15 cellular contexts compared by ENCODE assay signal in genomic region chr22:39270280-39270679, GRCh38. TPM values are rescaled to one million over a fixed set of nuclear protein-coding genes. Genes with fewer than 3 reads are reported as not detected.
DNase-seq lines count a peak whose midpoint lies in the region; ATAC-seq and TF ChIP-seq lines count a peak whose summit lies in the region.
"Had no signal": no experiment of that assay in that cellular context is flagged by ENCODE, and none has a peak within 500 bp of the region (broad histone marks: within the 10 kb centered on the region; RNA-seq: fewer than 3 reads in every experiment).

No MANE protein-coding gene starts in this region.

- DNase-seq in Right ventricle myocardium superior: no peak
- DNase-seq in cardiac septum (ENCODE audit: low spot score): no peak
- DNase-seq in heart right ventricle: peak in 1 of 2 donors; percentile 57
- DNase-seq in neuronal stem cell (ENCODE audit: low spot score): no peak
- no peak for DNase-seq in C1 segment of cervical spinal cord (lab: John Stamatoyannopoulos, UW)
- no peak for DNase-seq in upper lobe of left lung
- no peak for DNase-seq in SJCRH30
- DNase-seq: 8988T; Calu3; CD4-positive, alpha-beta T cell; DMS 273 treated with DMSO at 0.1 percent for 48 hours; HCEC 1CT; HFFc6 had no signal

- H3K4me2 ChIP-seq in neuronal stem cell (ENCODE audit: insufficient read depth, low read length, poor library complexity, severe bottlenecking): no peak overlapping the region
- H3K4me2 ChIP-seq: BLaER1 treated with 17β-estradiol and CSF1 and Interleukin-3, amounts not matched to agents 10 nM and 100 nM had no signal

- no peak for TF ChIP-seq POLR2A in upper lobe of left lung (IDR thresholded peaks at IDR 0.05)

- no peak overlapping the region for H4K91ac ChIP-seq in neuronal stem cell (ENCODE audit: low read depth, low read length, poor library complexity)

- TF ChIP-seq CTCF in heart right ventricle (IDR thresholded peaks at IDR 0.05) (no peak), upper lobe of left lung (IDR thresholded peaks at IDR 0.05) (no peak)

- peaks cover 0 to 9% (median 0%) of the 10 kb centered on the region in 11 donors for H3K9me3 ChIP-seq in heart right ventricle
- H3K9me3 ChIP-seq in neuronal stem cell (replicated peaks in 1 of 2; ENCODE audit: control insufficient read depth in 2 of 2, insufficient read depth in 1 of 2, low read depth in 1 of 2, low read length in 2 of 2): peaks cover 3 to 5% of the 10 kb centered on the region in 2 donors
- peaks cover 0 to 4% (median 2%) of the 10 kb centered on the region in 5 donors for H3K9me3 ChIP-seq in subcutaneous abdominal adipose tissue (ENCODE audit: control insufficient read depth in 5 of 5, low read length in 5 of 5)
- H3K9me3 ChIP-seq in upper lobe of left lung: no peaks in the 10 kb centered on the region
- H3K9me3 ChIP-seq in SJCRH30 (replicated peaks): no peaks in the 10 kb centered on the region

- peak overlapping the region; percentile 90 for H2BK120ac ChIP-seq in neuronal stem cell (ENCODE audit: low read depth, low read length)

- peak overlapping the region; percentile 89 for H3K18ac ChIP-seq in neuronal stem cell (ENCODE audit: low read length)

- peak overlapping the region; percentile 84 for H2BK15ac ChIP-seq in neuronal stem cell (ENCODE audit: low read length)

- no peaks in the 10 kb centered on the region for H3K79me1 ChIP-seq in neuronal stem cell (ENCODE audit: low read depth, low read length)

- H3K14ac ChIP-seq in neuronal stem cell (ENCODE audit: low read length): no peak overlapping the region

- no peak overlapping the region for H2BK5ac ChIP-seq in neuronal stem cell (ENCODE audit: low read length)

- no peaks in the 10 kb centered on the region for H3K27me3 ChIP-seq in heart right ventricle
- peaks cover 0 to 4% (median 0%) of the 10 kb centered on the region in 3 experiments for H3K27me3 ChIP-seq in neuronal stem cell (ENCODE audit: control insufficient read depth in 3 of 3, insufficient read depth in 3 of 3, low read depth in 1 of 3, low read length in 3 of 3)
- H3K27me3 ChIP-seq in subcutaneous abdominal adipose tissue (ENCODE audit: control insufficient read depth in 5 of 5, insufficient read depth in 4 of 5, low read length in 5 of 5): no peaks in the 10 kb centered on the region
- no peaks in the 10 kb centered on the region for H3K27me3 ChIP-seq in upper lobe of left lung
- H3K27me3 ChIP-seq in SJCRH30: no peaks in the 10 kb centered on the region

- peaks cover 6 to 54% (median 38%) of the 10 kb centered on the region in 9 donors for H3K4me1 ChIP-seq in heart right ventricle
- H3K4me1 ChIP-seq in neuronal stem cell (ENCODE audit: control insufficient read depth in 2 of 2, insufficient read depth in 1 of 2, low read depth in 1 of 2, low read length in 2 of 2): peaks cover 0 to 4% of the 10 kb centered on the region in 2 donors
- peaks cover 5 to 55% (median 45%) of the 10 kb centered on the region in 5 donors for H3K4me1 ChIP-seq in subcutaneous abdominal adipose tissue (ENCODE audit: control insufficient read depth in 5 of 5, insufficient read depth in 5 of 5, low read length in 5 of 5)
- H3K4me1 ChIP-seq in upper lobe of left lung: peaks cover 0 to 7% (median 0%) of the 10 kb centered on the region in 4 donors
- no peaks in the 10 kb centered on the region for H3K4me1 ChIP-seq in SJCRH30

- intact Hi-C loops in Right ventricle myocardium superior (cut with DNase I) (no loop called here), cardiac septum (cut with DNase I) (no loop called here), heart right ventricle (cut with DNase I) (no loop called here)

- peak overlapping the region; percentile 57 for H4K8ac ChIP-seq in neuronal stem cell (ENCODE audit: low read depth, low read length)

- H2BK12ac ChIP-seq in neuronal stem cell (ENCODE audit: low read length): peak overlapping the region; percentile 93

- H3K9ac ChIP-seq in neuronal stem cell (ENCODE audit: low read depth, low read length, poor library complexity) (no peak overlapping the region), subcutaneous abdominal adipose tissue (ENCODE audit: low read length in 5 of 5) (no peak overlapping the region)
- H3K9ac ChIP-seq: BLaER1 treated with 17β-estradiol and CSF1 and Interleukin-3, amounts not matched to agents 10 nM and 100 nM had no signal

- no peaks in the 10 kb centered on the region for H3K36me3 ChIP-seq in heart right ventricle
- H3K36me3 ChIP-seq in neuronal stem cell (replicated peaks in 1 of 2; ENCODE audit: control insufficient read depth in 2 of 2, insufficient read depth in 2 of 2, low read length in 2 of 2): no peaks in the 10 kb centered on the region
- no peaks in the 10 kb centered on the region for H3K36me3 ChIP-seq in subcutaneous abdominal adipose tissue (ENCODE audit: control insufficient read depth in 5 of 5, insufficient read depth in 5 of 5, low read length in 5 of 5)
- H3K36me3 ChIP-seq in upper lobe of left lung: no peaks in the 10 kb centered on the region
- H3K36me3 ChIP-seq in SJCRH30: no peaks in the 10 kb centered on the region
- H3K36me3 ChIP-seq: BLaER1 treated with 17β-estradiol and CSF1 and Interleukin-3, amounts not matched to agents 10 nM and 100 nM had no signal

- peak overlapping the region; percentile 59 for H3K23ac ChIP-seq in neuronal stem cell (ENCODE audit: low read depth, low read length, poor library complexity)

- H3K4ac ChIP-seq in neuronal stem cell (ENCODE audit: low read length): peak overlapping the region; percentile 61

- TF ChIP-seq EP300 in upper lobe of left lung (IDR thresholded peaks at IDR 0.05): no peak

- peak; percentile 19 for ATAC-seq in Right ventricle myocardium superior (ENCODE audit: poor library complexity)
- ATAC-seq in heart right ventricle: peak; percentile 36 to 82 (median 62)
- ATAC-seq in upper lobe of left lung (ENCODE audit: low FRiP score in 2 of 2): no peak

- H2AFZ ChIP-seq in neuronal stem cell (ENCODE audit: low read length): peak overlapping the region; percentile 43

- H3K27ac ChIP-seq in heart right ventricle (peak overlapping the region in 9 of 10 donors; percentile 51 to 83 (median 71)), neuronal stem cell (replicated peaks; ENCODE audit: low read length) (no peak overlapping the region), subcutaneous abdominal adipose tissue (ENCODE audit: low read depth, low read length) (peak overlapping the region; percentile 65), upper lobe of left lung (no peak overlapping the region), SJCRH30 (no peak overlapping the region)
- H3K27ac ChIP-seq: BLaER1 treated with 17β-estradiol and CSF1 and Interleukin-3, amounts not matched to agents 10 nM and 100 nM had no signal

- 57 to 65% methylated on average over 5 of the region's 5 CpGs for WGBS in heart right ventricle, 2 donors
- WGBS in neuronal stem cell (ENCODE audit: extremely low coverage in 2 of 2, insufficient read length in 2 of 2, insufficient replicate concordance in 1 of 2), 2 donors: no CpG with 5 or more reads among the region's 5 CpGs
- WGBS in upper lobe of left lung, 2 donors: 60 to 69% methylated on average over 4 to 5 of the region's 5 CpGs

- peak overlapping the region in 1 of 10 donors; percentile 14 for H3K4me3 ChIP-seq in heart right ventricle
- H3K4me3 ChIP-seq in neuronal stem cell (ENCODE audit: low read length in 2 of 2): no peak overlapping the region
- H3K4me3 ChIP-seq in subcutaneous abdominal adipose tissue (ENCODE audit: low read depth in 1 of 5, low read length in 5 of 5): peak overlapping the region in 1 of 5 donors; percentile 11
- no peak overlapping the region for H3K4me3 ChIP-seq in upper lobe of left lung
- no peak overlapping the region for H3K4me3 ChIP-seq in SJCRH30
- H3K4me3 ChIP-seq: BLaER1 treated with 17β-estradiol and CSF1 and Interleukin-3, amounts not matched to agents 10 nM and 100 nM had no signal

- peak overlapping the region; percentile 72 for H2AK5ac ChIP-seq in neuronal stem cell (ENCODE audit: low read depth, low read length)

RNA-seq across cellular contexts. Expression of gene PDGFB, which starts 25.5 kb away (rescaled TPM):
- total RNA-seq in Right ventricle myocardium superior: 16.2 TPM
- 21.2 TPM for total RNA-seq in cardiac septum
- total RNA-seq in heart right ventricle: 10 to 100 TPM in 9 of 10 donors, 1 to 10 TPM in 1; 9.9 to 45.6 (median 18.5) TPM
- polyA plus RNA-seq in heart right ventricle: 10 to 100 TPM; 14.5 to 19.1 TPM
- 2.6 TPM for polyA plus RNA-seq in neuronal stem cell (2013, experiment 1 of 2)
- 2.8 TPM for polyA plus RNA-seq in neuronal stem cell (2013, experiment 2 of 2)
- total RNA-seq in upper lobe of left lung: 10 to 100 TPM; 15.4 to 41.7 (median 24.1) TPM
- total RNA-seq in SJCRH30 (2014; rRNA removed; shearing (Covaris generic)): 0.05 and 0.26 TPM in 2 replicates
- total RNA-seq: HFFc6 had no signal

RNA-seq across cellular contexts. Expression of gene RPL3, which starts 49.1 kb away (rescaled TPM):
- total RNA-seq in Right ventricle myocardium superior (300 TPM), cardiac septum (317 TPM), heart right ventricle (100 to 1,000 TPM; 215 to 604 (median 286) TPM), upper lobe of left lung (1,000 to 10,000 TPM; 1,194 to 1,833 (median 1,624) TPM)
- polyA plus RNA-seq in heart right ventricle: 1,000 to 10,000 TPM in 1 of 2 donors, 100 to 1,000 TPM in 1; 472 to 1,621 TPM
- polyA plus RNA-seq in neuronal stem cell (2013, experiment 1 of 2): 3,109 TPM
- 3,051 TPM for polyA plus RNA-seq in neuronal stem cell (2013, experiment 2 of 2)
- 1,999 and 2,056 TPM in 2 replicates for total RNA-seq in SJCRH30 (2014; rRNA removed; shearing (Covaris generic))

Comparison
In these comparisons a context has a peak if more than half of its experiments do, and no peak if none do; other contexts are left out.
1. ATAC-seq: peak in Right ventricle myocardium superior (single experiment) and heart right ventricle (8 of 8); none in upper lobe of left lung (0 of 2).
2. H3K27ac ChIP-seq: peak in heart right ventricle (9 of 10) and subcutaneous abdominal adipose tissue (single experiment); none in neuronal stem cell (single experiment), upper lobe of left lung (0 of 4) and SJCRH30 (single experiment).